23 cellular contexts compared by ENCODE assay signal in genomic region chr5:164139423-164139822, GRCh38.
DNase-seq lines count a peak whose midpoint lies in the region; ATAC-seq, FAIRE-seq and TF ChIP-seq lines count a peak whose summit lies in the region.
"Had no signal": no experiment of that assay in that cellular context is flagged by ENCODE, and none has a peak within 500 bp of the region (broad histone marks: within the 10 kb centered on the region; RNA-seq: fewer than 3 reads in every experiment).

No MANE protein-coding gene starts in this region.

- TF ChIP-seq RAD21 in HepG2 (CRISPR knock-in tag; IDR thresholded peaks at IDR 0.05): no peak

- no TSS peak for BruUV-seq in HepG2 (replicated peaks; lab: Mats Ljungman, UMichigan)

- no peak for TF ChIP-seq CTCF in HepG2 (CRISPR knock-in tag; IDR thresholded peaks at IDR 0.05)

- H3K9me3 ChIP-seq in HepG2 (ENCODE audit: low read length): peaks cover 35% of the 10 kb centered on the region
- H3K9me3 ChIP-seq: Caco-2, SK-N-SH had no signal

- no peaks in the 10 kb centered on the region for H4K20me1 ChIP-seq in HepG2 (ENCODE audit: insufficient read depth, low read length)

- ATAC-seq in GM18909 (IDR thresholded peaks at IDR 0.05; ENCODE audit: poor library complexity, unreplicated experiment) (peak; percentile 79), GM21619 (IDR thresholded peaks at IDR 0.05; ENCODE audit: unreplicated experiment) (peak; percentile 69), HG03097 (IDR thresholded peaks at IDR 0.05; ENCODE audit: low FRiP score, unreplicated experiment) (peak; percentile 70), HG03460 (IDR thresholded peaks at IDR 0.05; ENCODE audit: unreplicated experiment) (peak; percentile 47), HepG2 (no peak), HG03196 (IDR thresholded peaks at IDR 0.05; ENCODE audit: unreplicated experiment) (no peak)
- ATAC-seq: T-cell had no signal

- POLR2A ChIA-PET in HepG2 (lab: Yijun Ruan, JAX): no interaction called here

- H3K36me3 ChIP-seq in HepG2 (replicated peaks in 1 of 2; ENCODE audit: control insufficient read depth in 1 of 2, insufficient read depth in 2 of 2, low read length in 2 of 2): no peaks in the 10 kb centered on the region

- in situ Hi-C loops in HepG2 (cut with HindIII; ENCODE audit: extremely low pct_ligation_motif_present, low pct_unique_long_range_greater_than_20kb): no loop called here

- H3K4me1 ChIP-seq in HepG2 (ENCODE audit: insufficient read depth, low read length): no peaks in the 10 kb centered on the region
- H3K4me1 ChIP-seq: Caco-2 had no signal

- no peak overlapping the region for H2AFZ ChIP-seq in HepG2 (ENCODE audit: low read length)

- H3K4me3 ChIP-seq in HepG2 (replicated peaks in 1 of 3; ENCODE audit: insufficient read depth in 1 of 3, low read depth in 2 of 3, low read length in 3 of 3): no peak overlapping the region

- DNase-seq in mucosa of gallbladder (ENCODE audit: low spot score) (no peak), kidney glomerular epithelial cell (lab: John Stamatoyannopoulos, UW) (no peak), HepG2 (ENCODE audit: low spot score) (no peak)
- DNase-seq: Caco-2; CD4-positive, CD25-positive, alpha-beta regulatory T cell; EL; H7; NCI-H1092; NCI-H146; NCI-H2081; NCI-H524; Right ventricle myocardium superior; SK-N-SH; T-cell; T-helper 9 cell had no signal

- no peak for TF ChIP-seq POLR2A in HepG2 (IDR thresholded peaks at IDR 0.05; ENCODE audit: insufficient read depth in 1 of 2, low read depth in 2 of 2, low read length in 2 of 2)

- no peak overlapping the region for H3K9ac ChIP-seq in HepG2 (ENCODE audit: insufficient read depth, low read depth, low read length)
- H3K9ac ChIP-seq: KMS-11, SK-N-SH had no signal

- H3K27me3 ChIP-seq in HepG2 (ENCODE audit: control insufficient read depth in 1 of 2, insufficient read depth in 2 of 2, low read length in 2 of 2): no peaks in the 10 kb centered on the region

- FAIRE-seq in HepG2 (lab: Jason Lieb, UNC): no peak
- FAIRE-seq: GM19239, RCC 7860 had no signal

- CTCF ChIA-PET in HepG2 (lab: Yijun Ruan, JAX; ENCODE audit: low intra/inter-chr PET ratio, low total read pairs): no interaction called here

- no peaks in the 10 kb centered on the region for H3K79me2 ChIP-seq in HepG2 (ENCODE audit: insufficient read depth, low read length)

- TF ChIP-seq EP300 in HepG2 (IDR thresholded peaks at IDR 0.05; ENCODE audit: low read depth in 2 of 2, low read length in 2 of 2) (no peak), HepG2 (CRISPR knock-in tag; IDR thresholded peaks at IDR 0.05; ENCODE audit: borderline replicate concordance) (no peak)

- H3K4me2 ChIP-seq in HepG2 (ENCODE audit: low read depth, low read length): no peak overlapping the region
- H3K4me2 ChIP-seq: KMS-11, SK-N-SH had no signal

- 43% methylated on average over 2 of the region's 2 CpGs for WGBS in HepG2 (ENCODE audit: low lambda C conversion rate)

- H3K27ac ChIP-seq in HepG2 (ENCODE audit: extremely low read length, insufficient read depth, low read length): no peak overlapping the region
- H3K27ac ChIP-seq: KMS-11 had no signal

- intact Hi-C loops in HepG2 (cut with micrococcal nuclease; ENCODE audit: unreplicated experiment): no loop called here

TF ChIP-seq in HepG2, 621 proteins besides CTCF, POLR2A, EP300 and RAD21:
- TF ChIP-seq BCL6 (CRISPR knock-in tag; IDR thresholded peaks at IDR 0.05): no peak
- no peak for TF ChIP-seq TCF12 (IDR thresholded peaks at IDR 0.05)
- no peak for TF ChIP-seq TCF12 (CRISPR knock-in tag; IDR thresholded peaks at IDR 0.05)

Comparison
In these comparisons a context has a peak if more than half of its experiments do, and no peak if none do; other contexts are left out.
1. ATAC-seq: peak in GM18909 (single experiment), GM21619 (single experiment), HG03097 (single experiment) and HG03460 (single experiment); none in HepG2 (single experiment) and HG03196 (single experiment).